In genomic region chr3:132247211-132247610, GRCh38 we compare ENCODE assay signal across 4 cellular contexts.
"Had no signal": no experiment of that assay in that cellular context is flagged by ENCODE, and none has a peak within 500 bp of the region (broad histone marks: within the 10 kb centered on the region; RNA-seq: fewer than 3 reads in every experiment).

No MANE protein-coding gene starts in this region.

- DNase-seq: H9, HCEC 1CT had no signal

- H3K4me2 ChIP-seq: GM23338 had no signal

- ATAC-seq: GM23338, HepG2 had no signal

- H3K4me3 ChIP-seq: GM23338 had no signal
